26 cellular contexts compared by ENCODE assay signal in the genomic region with DNA sequence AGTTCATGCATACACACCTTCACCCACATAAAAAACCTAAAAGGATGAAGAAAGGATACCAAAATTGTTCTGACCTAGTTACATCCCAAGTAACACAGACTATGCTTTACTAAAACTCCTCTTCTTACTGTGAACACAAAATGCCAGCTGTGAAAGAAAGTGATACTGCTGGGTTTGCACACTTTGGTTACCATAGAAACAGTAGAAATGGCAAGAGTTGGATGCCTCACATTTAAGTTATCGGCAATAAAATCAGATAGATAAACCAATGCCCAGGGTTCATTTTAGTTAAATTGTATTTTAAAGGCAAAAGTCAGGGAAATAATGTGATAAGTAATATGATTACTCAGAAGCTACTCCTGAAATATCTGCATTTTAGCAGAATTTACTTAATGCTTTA.
DNase-seq lines count a peak whose midpoint lies in the region; ATAC-seq and FAIRE-seq lines count a peak whose summit lies in the region.
"Had no signal": no experiment of that assay in that cellular context is flagged by ENCODE, and none has a peak within 500 bp of the region (broad histone marks: within the 10 kb centered on the region; RNA-seq: fewer than 3 reads in every experiment).

No MANE protein-coding gene starts in this region.

- no peaks in the 10 kb centered on the region for H3K9me3 ChIP-seq in MG63
- H3K9me3 ChIP-seq: BE2C, gastrocnemius medialis, HAP-1, psoas muscle, sigmoid colon, thoracic aorta had no signal

- peak; percentile 11 for DNase-seq in NCI-H2196 (lab: John Stamatoyannopoulos, UW; ENCODE audit: unreplicated experiment)
- no peak for DNase-seq in NCI-H2196 treated with DMSO at 0.1 percent for 48 hours (lab: John Stamatoyannopoulos, UW; ENCODE audit: unreplicated experiment)
- peak; percentile 68 for DNase-seq in NCI-H748 treated with DMSO at 0.1 percent for 48 hours (lab: John Stamatoyannopoulos, UW)
- DNase-seq in MG63, result no peak
- DNase-seq in SHP77 (lab: John Stamatoyannopoulos, UW), result no peak
- DNase-seq: ACHN; activated CD4-positive, alpha-beta T cell treated with anti-CD3 and anti-CD28 coated beads, Interleukin-2, amount 10 ng/mL, durations not matched to agents 24 days and 14 days; activated gamma-delta T cell treated with Interleukin-2 at 50 U/mL for 16 hours; activated T-cell treated with anti-CD3 and anti-CD28 coated beads, Interleukin-2, amount 50 U/mL, for 24 hours; BE2C; central memory CD4-positive, alpha-beta T cell; gastrocnemius medialis; left colon; NCI-H345; OCI-M1; psoas muscle; sigmoid colon; stimulated activated naive CD4-positive, alpha-beta T cell had no signal

- H3K4me3 ChIP-seq in MG63, result no peak overlapping the region
- H3K4me3 ChIP-seq: gastrocnemius medialis, HAP-1, hepatocyte, psoas muscle, sigmoid colon, thoracic aorta had no signal

- H3K27me3 ChIP-seq in MG63, result no peaks in the 10 kb centered on the region
- H3K27me3 ChIP-seq: BE2C, gastrocnemius medialis, hepatocyte, sigmoid colon had no signal

- ATAC-seq in GM18873 (IDR thresholded peaks at IDR 0.05; ENCODE audit: low FRiP score, unreplicated experiment), result no peak
- ATAC-seq in GM19395 (IDR thresholded peaks at IDR 0.05; ENCODE audit: unreplicated experiment), result no peak
- ATAC-seq: gastrocnemius medialis, psoas muscle, Right ventricle myocardium inferior had no signal

- peak; percentile 17 for FAIRE-seq in islet of Langerhans (lab: Jason Lieb, UNC)
- FAIRE-seq: GM18507 had no signal

- H3K36me3 ChIP-seq in MG63, result no peaks in the 10 kb centered on the region
- H3K36me3 ChIP-seq: BE2C, gastrocnemius medialis, HAP-1, sigmoid colon, thoracic aorta had no signal

Comparison
In these comparisons a context has a peak if more than half of its experiments do, and no peak if none do; other contexts are left out.
1. DNase-seq: peak in NCI-H2196 (single experiment) and NCI-H748 treated with DMSO at 0.1 percent for 48 hours (single experiment); none in NCI-H2196 treated with DMSO at 0.1 percent for 48 hours (single experiment), MG63 (single experiment) and SHP77 (0 of 2).